In the genomic region with DNA sequence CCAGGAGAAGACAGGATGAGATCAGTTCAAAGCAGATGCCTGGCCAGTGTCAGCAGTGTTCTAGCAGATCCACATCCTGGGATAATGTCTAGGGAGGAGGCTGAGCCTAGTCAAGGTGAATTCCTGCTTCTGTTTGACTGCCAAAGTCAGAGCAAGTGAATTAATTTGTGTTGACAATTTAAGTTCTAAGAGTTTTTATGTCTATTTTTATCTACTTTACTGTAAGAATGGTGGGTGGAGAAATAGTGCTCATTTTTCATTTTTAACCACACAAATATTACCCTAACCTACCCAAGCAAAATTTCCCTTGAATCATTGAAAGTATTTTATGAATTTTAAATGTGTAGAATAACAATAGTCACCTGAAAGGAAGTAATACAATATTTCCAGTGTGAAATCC, we compare ENCODE assay signal across 23 cellular contexts.
DNase-seq lines count a peak whose midpoint lies in the region; ATAC-seq and TF ChIP-seq lines count a peak whose summit lies in the region.
"Had no signal": no experiment of that assay in that cellular context is flagged by ENCODE, and none has a peak within 500 bp of the region (broad histone marks: within the 10 kb centered on the region; RNA-seq: fewer than 3 reads in every experiment).

No MANE protein-coding gene starts in this region.

- no peaks in the 10 kb centered on the region for H3K27me3 Mint-ChIP-seq in mesothelial cell of epicardium (ENCODE audit: low read depth)
- H3K27me3 Mint-ChIP-seq: CD4-positive, alpha-beta memory T cell had no signal

- no peak overlapping the region for H3K4me2 ChIP-seq in SK-N-SH
- H3K4me2 ChIP-seq: BLaER1 treated with 17β-estradiol and CSF1 and Interleukin-3, amounts not matched to agents 10 nM and 100 nM had no signal

- no peaks in the 10 kb centered on the region for H4K20me1 ChIP-seq in SK-N-SH (ENCODE audit: insufficient read depth)
- H4K20me1 ChIP-seq: BLaER1 treated with 17β-estradiol and CSF1 and Interleukin-3, amounts not matched to agents 10 nM and 100 nM had no signal

- no peak for DNase-seq in SK-N-SH
- peak; percentile 10 for DNase-seq in amniotic epithelial cell (ENCODE audit: low read depth)
- DNase-seq in mesothelial cell of epicardium (ENCODE audit: low spot score in 2 of 2, unreplicated experiment in 2 of 2) = no peak
- DNase-seq in activated effector memory CD4-positive, alpha-beta T cell treated with anti-CD3 and anti-CD28 coated beads, Interleukin-2, amount 50 U/mL, for 16 hours = no peak
- DNase-seq in amygdala (lab: John Stamatoyannopoulos, UW) = no peak
- DNase-seq: ACHN; Caco-2; CD4-positive, alpha-beta memory T cell; DMS153; GOT3; HCEC 1CT; MG63; NCI-H1417; NCI-H187; NCI-H446; NCI-H526 had no signal

- H3K36me3 Mint-ChIP-seq in mesothelial cell of epicardium = peaks cover 5% of the 10 kb centered on the region
- H3K36me3 Mint-ChIP-seq: CD4-positive, alpha-beta memory T cell had no signal

- peak overlapping the region; percentile 57 for H3K27ac Mint-ChIP-seq in mesothelial cell of epicardium
- H3K27ac Mint-ChIP-seq: CD4-positive, alpha-beta memory T cell had no signal

- ATAC-seq in SK-N-SH treated with all-trans-retinoic acid at 6 μM for 48 hours = no peak
- ATAC-seq in HG02610 (IDR thresholded peaks at IDR 0.05; ENCODE audit: unreplicated experiment) = peak; percentile 29
- no peak for ATAC-seq in GM18873 (IDR thresholded peaks at IDR 0.05; ENCODE audit: low FRiP score, unreplicated experiment)
- ATAC-seq: Right ventricle myocardium inferior had no signal

- peaks cover 43% of the 10 kb centered on the region for H3K4me1 Mint-ChIP-seq in mesothelial cell of epicardium
- H3K4me1 Mint-ChIP-seq: CD4-positive, alpha-beta memory T cell had no signal

- H3K36me3 ChIP-seq in SK-N-SH (replicated peaks in 1 of 2; ENCODE audit: control insufficient read depth in 1 of 2, insufficient read depth in 2 of 2, low read length in 1 of 2) = no peaks in the 10 kb centered on the region
- H3K36me3 ChIP-seq: BLaER1 treated with 17β-estradiol and CSF1 and Interleukin-3, amounts not matched to agents 10 nM and 100 nM; MG63; SJSA1 had no signal

- H3K4me1 ChIP-seq in SK-N-SH (ENCODE audit: control insufficient read depth in 1 of 2, insufficient read depth in 2 of 2, low read depth in 1 of 2, low read length in 1 of 2) = peaks cover 0 to 14% of the 10 kb centered on the region in 2 experiments; a peak in 2 of 4 replicates
- H3K4me1 ChIP-seq: BLaER1 treated with 17β-estradiol and CSF1 and Interleukin-3, amounts not matched to agents 10 nM and 100 nM; Caco-2; SJSA1 had no signal

- peaks cover 6% of the 10 kb centered on the region; the same call in 1 of the 2 replicates for H3K9me3 ChIP-seq in SK-N-SH
- H3K9me3 ChIP-seq: MG63, SJSA1 had no signal

- H3F3A ChIP-seq in SK-N-SH (replicated peaks; ENCODE audit: insufficient read depth) = no peaks in the 10 kb centered on the region

- H3K4me3 Mint-ChIP-seq in mesothelial cell of epicardium = no peak overlapping the region
- H3K4me3 Mint-ChIP-seq: CD4-positive, alpha-beta memory T cell had no signal

- H3K9me3 Mint-ChIP-seq in mesothelial cell of epicardium = peaks cover 11% of the 10 kb centered on the region

- no peak for TF ChIP-seq RAD21 in SK-N-SH (IDR thresholded peaks at IDR 0.05; ENCODE audit: low read length)

- CTCF ChIA-PET in SK-N-SH (lab: Yijun Ruan, JAX) = no interaction called here

- no peak overlapping the region for H3K4me3 ChIP-seq in SK-N-SH (ENCODE audit: low read depth in 2 of 2, low read length in 1 of 2)
- H3K4me3 ChIP-seq: BLaER1 treated with 17β-estradiol and CSF1 and Interleukin-3, amounts not matched to agents 10 nM and 100 nM; MG63; SJSA1 had no signal

- no peaks in the 10 kb centered on the region for H3K9me2 ChIP-seq in SK-N-SH

- TF ChIP-seq EP300 in SK-N-SH (IDR thresholded peaks at IDR 0.05; ENCODE audit: borderline replicate concordance in 1 of 2, low read depth in 1 of 2, low read length in 1 of 2) = no peak

- no peak overlapping the region for H2AFZ ChIP-seq in SK-N-SH (ENCODE audit: low read depth)

- H3K27ac ChIP-seq in SK-N-SH (ENCODE audit: low read depth in 2 of 2, low read length in 1 of 2) = no peak overlapping the region
- H3K27ac ChIP-seq: 22Rv1; BLaER1 treated with 17β-estradiol and CSF1 and Interleukin-3, amounts not matched to agents 10 nM and 100 nM; SJSA1 had no signal

- H3K27me3 ChIP-seq in SK-N-SH (ENCODE audit: insufficient read depth) = no peaks in the 10 kb centered on the region
- H3K27me3 ChIP-seq: BLaER1 treated with 17β-estradiol and CSF1 and Interleukin-3, amounts not matched to agents 10 nM and 100 nM; MG63; SJSA1 had no signal

- no peak overlapping the region for H3K9ac ChIP-seq in SK-N-SH
- H3K9ac ChIP-seq: BLaER1 treated with 17β-estradiol and CSF1 and Interleukin-3, amounts not matched to agents 10 nM and 100 nM had no signal

- POLR2A ChIA-PET in SK-N-SH (lab: Yijun Ruan, JAX) = no interaction called here

- no peaks in the 10 kb centered on the region for H3K79me2 ChIP-seq in SK-N-SH (ENCODE audit: insufficient read depth)

- TF ChIP-seq CTCF in SK-N-SH (IDR thresholded peaks at IDR 0.05) = no peak
- TF ChIP-seq CTCF in mesothelial cell of epicardium (IDR thresholded peaks at IDR 0.05; ENCODE audit: unreplicated experiment) = no peak

TF ChIP-seq in SK-N-SH treated with all-trans-retinoic acid at 6 μM for 48 hours, 23 proteins besides CTCF, POLR2A, EP300 and RAD21:
- TF ChIP-seq BACH2 (CRISPR knock-in tag; IDR thresholded peaks at IDR 0.05; ENCODE audit: borderline replicate concordance) (no peak), ISL1 (CRISPR knock-in tag; IDR thresholded peaks at IDR 0.05) (peak; percentile 57; the same call in 1 of the 2 replicates)

TF ChIP-seq in SK-N-SH, 30 proteins besides CTCF, POLR2A, EP300 and RAD21 (continues in another document):
- TF ChIP-seq, protein P1, sequence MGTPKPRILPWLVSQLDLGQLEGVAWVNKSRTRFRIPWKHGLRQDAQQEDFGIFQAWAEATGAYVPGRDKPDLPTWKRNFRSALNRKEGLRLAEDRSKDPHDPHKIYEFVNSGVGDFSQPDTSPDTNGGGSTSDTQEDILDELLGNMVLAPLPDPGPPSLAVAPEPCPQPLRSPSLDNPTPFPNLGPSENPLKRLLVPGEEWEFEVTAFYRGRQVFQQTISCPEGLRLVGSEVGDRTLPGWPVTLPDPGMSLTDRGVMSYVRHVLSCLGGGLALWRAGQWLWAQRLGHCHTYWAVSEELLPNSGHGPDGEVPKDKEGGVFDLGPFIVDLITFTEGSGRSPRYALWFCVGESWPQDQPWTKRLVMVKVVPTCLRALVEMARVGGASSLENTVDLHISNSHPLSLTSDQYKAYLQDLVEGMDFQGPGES (IDR thresholded peaks at IDR 0.05; ENCODE audit: low read depth, low read length) = no peak
- TF ChIP-seq FOXJ3 (CRISPR knock-in tag; IDR thresholded peaks at IDR 0.05) (no peak), MXI1 (IDR thresholded peaks at IDR 0.05; ENCODE audit: low read depth, low read length) (no peak), POLR2AphosphoS5 (IDR thresholded peaks at IDR 0.05; ENCODE audit: low read depth, low read length) (no peak), ELF1 (IDR thresholded peaks at IDR 0.05) (no peak), NFIC (IDR thresholded peaks at IDR 0.05; ENCODE audit: borderline replicate concordance) (no peak)
- TF ChIP-seq, protein P2, sequence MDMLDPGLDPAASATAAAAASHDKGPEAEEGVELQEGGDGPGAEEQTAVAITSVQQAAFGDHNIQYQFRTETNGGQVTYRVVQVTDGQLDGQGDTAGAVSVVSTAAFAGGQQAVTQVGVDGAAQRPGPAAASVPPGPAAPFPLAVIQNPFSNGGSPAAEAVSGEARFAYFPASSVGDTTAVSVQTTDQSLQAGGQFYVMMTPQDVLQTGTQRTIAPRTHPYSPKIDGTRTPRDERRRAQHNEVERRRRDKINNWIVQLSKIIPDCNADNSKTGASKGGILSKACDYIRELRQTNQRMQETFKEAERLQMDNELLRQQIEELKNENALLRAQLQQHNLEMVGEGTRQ (IDR thresholded peaks at IDR 0.05; ENCODE audit: borderline replicate concordance, low read depth, low read length) = no peak
- TF ChIP-seq, protein P3, sequence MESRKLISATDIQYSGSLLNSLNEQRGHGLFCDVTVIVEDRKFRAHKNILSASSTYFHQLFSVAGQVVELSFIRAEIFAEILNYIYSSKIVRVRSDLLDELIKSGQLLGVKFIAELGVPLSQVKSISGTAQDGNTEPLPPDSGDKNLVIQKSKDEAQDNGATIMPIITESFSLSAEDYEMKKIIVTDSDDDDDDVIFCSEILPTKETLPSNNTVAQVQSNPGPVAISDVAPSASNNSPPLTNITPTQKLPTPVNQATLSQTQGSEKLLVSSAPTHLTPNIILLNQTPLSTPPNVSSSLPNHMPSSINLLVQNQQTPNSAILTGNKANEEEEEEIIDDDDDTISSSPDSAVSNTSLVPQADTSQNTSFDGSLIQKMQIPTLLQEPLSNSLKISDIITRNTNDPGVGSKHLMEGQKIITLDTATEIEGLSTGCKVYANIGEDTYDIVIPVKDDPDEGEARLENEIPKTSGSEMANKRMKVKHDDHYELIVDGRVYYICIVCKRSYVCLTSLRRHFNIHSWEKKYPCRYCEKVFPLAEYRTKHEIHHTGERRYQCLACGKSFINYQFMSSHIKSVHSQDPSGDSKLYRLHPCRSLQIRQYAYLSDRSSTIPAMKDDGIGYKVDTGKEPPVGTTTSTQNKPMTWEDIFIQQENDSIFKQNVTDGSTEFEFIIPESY (IDR thresholded peaks at IDR 0.05; ENCODE audit: borderline replicate concordance, low read depth) = no peak
